1 cellular context compared by ENCODE assay signal in genomic region chr3:186589856-186590579, GRCh38.
A peak's percentile ranks its signal among the peaks of the same experiment; 100 is the strongest.
TF ChIP-seq lines count a peak whose summit lies in the region.

No MANE protein-coding gene starts in this region.

TF ChIP-seq in HCT116, 20 proteins besides CTCF, POLR2A, EP300 and RAD21 (continued from another document):
- no peak for TF ChIP-seq ZBTB33 (IDR thresholded peaks at IDR 0.05; ENCODE audit: extremely low read depth, insufficient replicate concordance, low read length)
- TF ChIP-seq TCF7L2 (IDR thresholded peaks at IDR 0.05; ENCODE audit: borderline replicate concordance, extremely low read depth, insufficient read depth, insufficient read length), result no peak
- no peak; the same call in 1 of the 2 replicates for TF ChIP-seq ATF3 (IDR thresholded peaks at IDR 0.05)
- 0 out of 2 replicates have a peak, but pooled peaks have one; percentile 29 for TF ChIP-seq SRF (IDR thresholded peaks at IDR 0.05; ENCODE audit: low read depth)
- TF ChIP-seq YY1 (IDR thresholded peaks at IDR 0.05; ENCODE audit: extremely low read depth, insufficient replicate concordance, low read depth, low read length), result no peak
- no peak for TF ChIP-seq ZNF274 (IDR thresholded peaks at IDR 0.05; ENCODE audit: low read depth, low read length)
- TF ChIP-seq POLR2AphosphoS5 (IDR thresholded peaks at IDR 0.05; ENCODE audit: low read depth, low read length), result peak; percentile 22; the same call in 1 of the 2 replicates
- TF ChIP-seq CBX3 (IDR thresholded peaks at IDR 0.05; ENCODE audit: low read depth), result peak; percentile 19; the same call in 1 of the 2 replicates
- no peak for TF ChIP-seq EZH2phosphoT487 (IDR thresholded peaks at IDR 0.05; ENCODE audit: borderline replicate concordance)
- no peak for TF ChIP-seq ELF1 (IDR thresholded peaks at IDR 0.05; ENCODE audit: borderline replicate concordance, low read depth)
- peak; percentile 50 for TF ChIP-seq MAX (IDR thresholded peaks at IDR 0.05)
- TF ChIP-seq SP1 (IDR thresholded peaks at IDR 0.05; ENCODE audit: low read depth), result peak; percentile 64
- no peak for TF ChIP-seq EZH2 (IDR thresholded peaks at IDR 0.05)
- TF ChIP-seq SIN3A (IDR thresholded peaks at IDR 0.05; ENCODE audit: low read depth), result no peak
- peak; percentile 66 for TF ChIP-seq JUND (IDR thresholded peaks at IDR 0.05)
- no peak for TF ChIP-seq ZFX (IDR thresholded peaks at IDR 0.05)
TF ChIP-seq in HCT116: peak in this region for 9.
